ENCODE assay signal across 16 cellular contexts in the genomic region with DNA sequence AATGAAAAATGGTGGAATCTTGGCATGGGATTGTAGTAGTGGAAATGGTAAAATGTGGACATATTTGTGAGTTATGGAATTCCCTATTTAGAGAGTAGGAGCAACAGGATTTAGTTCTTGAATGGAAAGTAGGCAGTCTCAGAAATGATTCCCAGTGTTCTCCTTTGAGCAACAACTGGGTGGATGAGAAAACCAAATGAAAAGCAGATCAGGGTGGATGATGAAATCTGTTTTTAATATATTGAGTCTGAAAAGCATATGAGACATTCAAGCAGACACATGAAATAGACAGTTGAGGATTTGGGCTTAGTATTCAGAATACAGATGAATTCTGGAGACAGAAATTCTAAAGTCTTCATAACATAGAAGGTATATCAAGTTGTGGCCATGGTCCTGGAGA.
DNase-seq lines count a peak whose midpoint lies in the region; ATAC-seq and TF ChIP-seq lines count a peak whose summit lies in the region.
"Had no signal": no experiment of that assay in that cellular context is flagged by ENCODE, and none has a peak within 500 bp of the region (broad histone marks: within the 10 kb centered on the region; RNA-seq: fewer than 3 reads in every experiment).

No MANE protein-coding gene starts in this region.

- peaks cover 16% of the 10 kb centered on the region for H3K36me3 ChIP-seq in GM23248 (ENCODE audit: low read depth)
- peaks cover 9% of the 10 kb centered on the region for H3K36me3 ChIP-seq in thoracic aorta

- no peak overlapping the region for H3K9ac ChIP-seq in GM23248

- H3K9me3 Mint-ChIP-seq in osteocyte (ENCODE audit: unreplicated experiment), result peaks cover 8% of the 10 kb centered on the region

- H3K36me3 Mint-ChIP-seq in osteocyte (ENCODE audit: unreplicated experiment), result peaks cover 19% of the 10 kb centered on the region

- H3K4me1 ChIP-seq in GM23248 (ENCODE audit: insufficient read depth), result peaks cover 31% of the 10 kb centered on the region
- peaks cover 36 to 51% of the 10 kb centered on the region in 2 donors for H3K4me1 ChIP-seq in thoracic aorta (ENCODE audit: control insufficient read depth in 1 of 2, low read depth in 2 of 2)

- H3K9me3 ChIP-seq in GM23248 (ENCODE audit: low read depth) (no peaks in the 10 kb centered on the region), thoracic aorta (no peaks in the 10 kb centered on the region)

- no peak overlapping the region for H3K4me3 ChIP-seq in GM23248
- H3K4me3 ChIP-seq in coronary artery, result no peak overlapping the region
- H3K4me3 ChIP-seq in thoracic aorta, result no peak overlapping the region
- H3K4me3 ChIP-seq: GM23338 had no signal

- ATAC-seq in thoracic aorta (ENCODE audit: insufficient number of reproducible peaks, low FRiP score, low read depth), result no peak
- ATAC-seq: CD8-positive, alpha-beta T cell; GM23338; Panc1 had no signal

- H2AFZ ChIP-seq in GM23248, result no peak overlapping the region
- H2AFZ ChIP-seq: GM23338 had no signal

- no peak overlapping the region for H3K4me3 Mint-ChIP-seq in osteocyte (ENCODE audit: unreplicated experiment)
- H3K4me3 Mint-ChIP-seq: CD8-positive, alpha-beta T cell; GM23338 had no signal

- H3K27ac ChIP-seq in GM23248, result no peak overlapping the region
- H3K27ac ChIP-seq in coronary artery, result peak overlapping the region; percentile 55 to 77
- H3K27ac ChIP-seq in thoracic aorta, result peak overlapping the region; percentile 2 to 59

- H3K9me2 ChIP-seq in GM23248 (ENCODE audit: insufficient read depth), result 0 out of 2 replicates have a peak, but pooled peaks cover 6% of the 10 kb centered on the region

- DNase-seq in GM23248 (peak; percentile 51), coronary artery (ENCODE audit: low spot score) (no peak), osteocyte (ENCODE audit: extremely low spot score, unreplicated experiment) (no peak), thoracic aorta (ENCODE audit: low spot score) (no peak), T-helper 9 cell (no peak), NCI-H1694 treated with DMSO at 0.1 percent for 48 hours (lab: John Stamatoyannopoulos, UW) (no peak), ureter (ENCODE audit: low spot score) (no peak)
- DNase-seq: ACHN; CD8-positive, alpha-beta T cell; KBM-7; NCI-H1436; NCI-H2081; NCI-H510A; NCI-H82 had no signal

- H3K27ac Mint-ChIP-seq in osteocyte (ENCODE audit: unreplicated experiment), result peak overlapping the region; percentile 59
- H3K27ac Mint-ChIP-seq: CD8-positive, alpha-beta T cell; GM23338 had no signal

- H3K27me3 ChIP-seq in GM23248 (replicated peaks; ENCODE audit: insufficient read depth) (no peaks in the 10 kb centered on the region), thoracic aorta (replicated peaks; ENCODE audit: insufficient read depth) (no peaks in the 10 kb centered on the region)

- H3K4me2 ChIP-seq in GM23248 (ENCODE audit: unreplicated experiment), result peak overlapping the region; percentile 2
- H3K4me2 ChIP-seq: GM23338 had no signal

- H3K4me1 Mint-ChIP-seq in osteocyte (ENCODE audit: unreplicated experiment), result peaks cover 39% of the 10 kb centered on the region
- H3K4me1 Mint-ChIP-seq: GM23338 had no signal

- H3F3A ChIP-seq in GM23248 (ENCODE audit: insufficient read depth), result peaks cover 28% of the 10 kb centered on the region

- no peaks in the 10 kb centered on the region for H4K20me1 ChIP-seq in GM23248 (ENCODE audit: insufficient read depth)

- TF ChIP-seq CTCF in coronary artery (IDR thresholded peaks at IDR 0.05), result no peak
- TF ChIP-seq CTCF in osteocyte (IDR thresholded peaks at IDR 0.05), result no peak
- no peak for TF ChIP-seq CTCF in thoracic aorta (IDR thresholded peaks at IDR 0.05)

- no peaks in the 10 kb centered on the region for H3K27me3 Mint-ChIP-seq in osteocyte (ENCODE audit: unreplicated experiment)

- peaks cover 33% of the 10 kb centered on the region for H3K79me2 ChIP-seq in GM23248 (ENCODE audit: insufficient read depth)

- in situ Hi-C loops in GM23248 (cut with MboI), result no loop called here
